ENCODE assay signal across 8 cellular contexts in genomic region chr5:120463991-120464626, GRCh38. TPM values are rescaled to one million over a fixed set of nuclear protein-coding genes. Genes with fewer than 3 reads are reported as not detected.
DNase-seq lines count a peak whose midpoint lies in the region; ATAC-seq and TF ChIP-seq lines count a peak whose summit lies in the region.

PRR16 (plus strand) TSS chr5:120464300.

- TF ChIP-seq CTCF in Calu3 (IDR thresholded peaks at IDR 0.05; ENCODE audit: unreplicated experiment) (peak; percentile 13), lower lobe of right lung (IDR thresholded peaks at IDR 0.05) (peak; percentile 35), subcutaneous adipose tissue (IDR thresholded peaks at IDR 0.05; ENCODE audit: low read depth) (no peak)

- DNase-seq in Calu3 (peak; percentile 80), SK-N-MC (ENCODE audit: low read depth, low spot score) (no peak), lower lobe of right lung (no peak)
- DNase-seq in stimulated activated naive CD4-positive, alpha-beta T cell (lab: John Stamatoyannopoulos, UW) = no peak

- no peaks in the 10 kb centered on the region for H3K4me1 Mint-ChIP-seq in Calu3 (ENCODE audit: low read depth, unreplicated experiment)

- H3K27ac ChIP-seq in SK-N-MC (no peak within 1 kb of the TSS), ectodermal cell (ENCODE audit: insufficient read depth, low read depth, low read length, poor library complexity, severe bottlenecking) (no peak within 1 kb of the TSS), lower lobe of right lung (peak within 1 kb of the TSS; percentile 66)

- H3K36me3 ChIP-seq in SK-N-MC (ENCODE audit: insufficient read depth, low read length) = no peaks in the 10 kb centered on the region
- no peaks in the 10 kb centered on the region for H3K36me3 ChIP-seq in ectodermal cell (ENCODE audit: control insufficient read depth, insufficient read depth, low read length)
- H3K36me3 ChIP-seq in lower lobe of right lung = no peaks in the 10 kb centered on the region

- H3K9ac ChIP-seq in SK-N-MC (ENCODE audit: insufficient read length) = no peak within 1 kb of the TSS

- peaks cover 26% of the 10 kb centered on the region for H3K36me3 Mint-ChIP-seq in Calu3 (ENCODE audit: insufficient read depth, unreplicated experiment)

- H3K27me3 ChIP-seq in ectodermal cell (ENCODE audit: control insufficient read depth, insufficient read depth, low read length, poor library complexity, severe bottlenecking) (peaks cover 44% of the 10 kb centered on the region), lower lobe of right lung (ENCODE audit: low read depth) (peaks cover 28% of the 10 kb centered on the region)

- ATAC-seq in GM19395 (IDR thresholded peaks at IDR 0.05; ENCODE audit: unreplicated experiment) (peak; percentile 77), HG03378 (IDR thresholded peaks at IDR 0.05; ENCODE audit: unreplicated experiment) (peak; percentile 55), lower lobe of right lung (peak; percentile 91 to 92)

- H3K9me3 ChIP-seq in SK-N-MC (ENCODE audit: low read depth, low read length) = no peaks in the 10 kb centered on the region
- H3K9me3 ChIP-seq in ectodermal cell (ENCODE audit: control insufficient read depth, low read length) = no peaks in the 10 kb centered on the region
- H3K9me3 ChIP-seq in lower lobe of right lung = no peaks in the 10 kb centered on the region

- no peaks in the 10 kb centered on the region for H3K27me3 Mint-ChIP-seq in Calu3 (ENCODE audit: unreplicated experiment)

- H3K4me1 ChIP-seq in ectodermal cell (ENCODE audit: control insufficient read depth, insufficient read depth, low read length) (peaks cover 15% of the 10 kb centered on the region), lower lobe of right lung (peaks cover 16% of the 10 kb centered on the region)

- H3K4me3 ChIP-seq in SK-N-MC (peak within 1 kb of the TSS; percentile 87), ectodermal cell (ENCODE audit: insufficient read depth, low read depth, low read length) (peak within 1 kb of the TSS; percentile 45), lower lobe of right lung (peak within 1 kb of the TSS; percentile 59)

- H3K4me3 Mint-ChIP-seq in Calu3 (ENCODE audit: low read depth, unreplicated experiment) = peak within 1 kb of the TSS; percentile 95

- no peaks in the 10 kb centered on the region for H3K9me3 Mint-ChIP-seq in Calu3 (ENCODE audit: low read depth, unreplicated experiment)

- CTCF ChIA-PET in Calu3 (lab: Charles Lee) = no interaction called here

- 1% methylated on average over 62 of the region's 62 CpGs for WGBS in ectodermal cell, 2 experiments

- intact Hi-C loops in Calu3 (cut with micrococcal nuclease; ENCODE audit: unreplicated experiment) = no loop called here
- intact Hi-C loops in lower lobe of right lung (cut with DNase I) = no loop called here

- no TSS peak for BruUV-seq in Calu3 (replicated peaks; lab: Mats Ljungman, UMichigan)

- H3K27ac Mint-ChIP-seq in Calu3 (ENCODE audit: unreplicated experiment) = peak within 1 kb of the TSS; percentile 66

RNA-seq across cellular contexts. Expression of gene PRR16, which starts in this region (rescaled TPM):
- 1.5 and 2.9 TPM in 2 replicates for total RNA-seq in Calu3 (2022)
- polyA plus RNA-seq in ectodermal cell (2013, experiment 1 of 4) = 0.56 TPM
- not detected for polyA plus RNA-seq in ectodermal cell (2013, experiment 2 of 4)
- polyA plus RNA-seq in ectodermal cell (2013, experiment 3 of 4) = 0.27 TPM
- polyA plus RNA-seq in ectodermal cell (2013, experiment 4 of 4) = 0.32 TPM
- total RNA-seq in lower lobe of right lung = 0.95 TPM
- 10 to 100 TPM in 3 of 4 donors, 1 to 10 TPM in 1; 8.3 to 12.1 (median 10.5) TPM for total RNA-seq in subcutaneous adipose tissue

Comparison
In these comparisons a context has a peak if more than half of its experiments do, and no peak if none do; other contexts are left out.
1. Peak in ATAC-seq, H3K4me3 ChIP-seq and H3K27ac ChIP-seq in lower lobe of right lung; RNA of the gene not detected or under 1 TPM.